9 cellular contexts compared by ENCODE assay signal in the genomic region with DNA sequence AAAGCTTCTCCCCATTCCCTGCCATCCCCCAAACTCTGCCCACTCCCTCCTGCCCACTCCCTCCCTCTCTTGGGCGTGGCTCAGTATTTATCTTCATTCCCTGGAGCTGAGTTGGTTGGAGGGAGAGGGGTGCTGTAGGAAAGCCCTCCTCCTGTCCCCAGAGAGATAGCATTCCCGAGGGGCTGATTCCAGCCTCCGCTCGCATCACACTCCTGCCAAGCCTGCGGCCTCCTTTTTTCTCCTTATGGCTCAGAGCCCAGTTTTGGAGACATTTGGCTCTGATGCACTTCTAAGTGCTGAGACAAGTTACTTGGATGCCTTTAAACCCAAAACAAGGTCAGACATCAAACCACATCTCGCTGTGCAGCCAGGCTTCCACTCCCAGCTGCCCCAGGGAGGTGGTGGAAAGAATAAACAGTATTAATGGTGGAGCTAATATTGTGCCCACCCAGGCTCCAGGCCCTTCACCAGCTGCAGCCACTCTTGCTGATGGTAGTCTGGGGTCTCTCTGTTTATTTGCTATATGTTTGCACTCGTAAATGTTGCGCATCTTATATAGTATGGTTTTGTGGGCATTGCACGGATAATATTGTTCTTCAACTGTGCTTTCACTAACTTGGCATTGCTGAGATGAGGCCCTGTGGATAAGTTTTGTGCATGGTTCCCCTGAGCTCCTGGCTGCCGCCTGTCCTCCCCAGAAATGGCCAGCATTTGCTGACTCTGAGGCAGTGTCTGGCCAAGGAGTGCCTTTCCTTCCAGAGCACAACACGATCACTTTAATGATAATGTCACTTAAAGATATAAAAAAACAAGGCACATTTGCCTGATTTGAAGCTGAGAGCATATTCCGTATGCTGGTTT.
DNase-seq lines count a peak whose midpoint lies in the region; ATAC-seq and TF ChIP-seq lines count a peak whose summit lies in the region.
"Had no signal": no experiment of that assay in that cellular context is flagged by ENCODE, and none has a peak within 500 bp of the region (broad histone marks: within the 10 kb centered on the region; RNA-seq: fewer than 3 reads in every experiment).

No MANE protein-coding gene starts in this region.

- H2AFZ ChIP-seq in fibroblast of lung (ENCODE audit: low read length) (no peak overlapping the region), parathyroid adenoma (peak overlapping the region; percentile 33)

- peaks cover 9% of the 10 kb centered on the region for H3K4me1 ChIP-seq in fibroblast of lung (ENCODE audit: control insufficient read depth, extremely low read depth, insufficient read depth, low read length)
- peaks cover 3% of the 10 kb centered on the region for H3K4me1 ChIP-seq in parathyroid adenoma
- H3K4me1 ChIP-seq: Caco-2 had no signal

- H3K79me2 ChIP-seq in fibroblast of lung (ENCODE audit: control insufficient read depth, insufficient read depth, low read length) (no peaks in the 10 kb centered on the region), parathyroid adenoma (no peaks in the 10 kb centered on the region)

- H3K27ac ChIP-seq in fibroblast of lung (ENCODE audit: insufficient read depth, low read length) (no peak overlapping the region), parathyroid adenoma (no peak overlapping the region)

- H4K20me1 ChIP-seq in fibroblast of lung (ENCODE audit: control insufficient read depth, extremely low read depth, insufficient read depth, low read length): no peaks in the 10 kb centered on the region

- H3K9me3 ChIP-seq in fibroblast of lung (ENCODE audit: control insufficient read depth, insufficient read depth, low read depth, low read length): no peaks in the 10 kb centered on the region
- H3K9me3 ChIP-seq in parathyroid adenoma (ENCODE audit: control insufficient read depth, low read length): no peaks in the 10 kb centered on the region
- H3K9me3 ChIP-seq: Caco-2 had no signal

- no peak for TF ChIP-seq CTCF in fibroblast of lung (conservative IDR thresholded peaks at IDR 0.05 in 1 of 2, IDR thresholded peaks at IDR 0.05 in 1 of 2; ENCODE audit: low read depth in 1 of 2, low read length in 2 of 2)
- TF ChIP-seq CTCF in parathyroid adenoma (IDR thresholded peaks at IDR 0.05): no peak

- H3K9ac ChIP-seq in fibroblast of lung (ENCODE audit: insufficient read depth, low read length): no peak overlapping the region
- no peak overlapping the region for H3K9ac ChIP-seq in parathyroid adenoma

- H3K4me2 ChIP-seq in fibroblast of lung (ENCODE audit: extremely low read depth, insufficient read depth, low read length): peak overlapping the region; percentile 71
- peak overlapping the region; percentile 25 for H3K4me2 ChIP-seq in parathyroid adenoma (ENCODE audit: low read length)

- H3K36me3 ChIP-seq in fibroblast of lung (ENCODE audit: control insufficient read depth, insufficient read depth, low read length) (no peaks in the 10 kb centered on the region), parathyroid adenoma (ENCODE audit: control insufficient read depth, insufficient read depth, low read length) (no peaks in the 10 kb centered on the region)

- H3K27me3 ChIP-seq in fibroblast of lung (ENCODE audit: control insufficient read depth, insufficient read depth, low read length): no peaks in the 10 kb centered on the region
- H3K27me3 ChIP-seq in parathyroid adenoma (ENCODE audit: control insufficient read depth, insufficient read depth, low read length): no peaks in the 10 kb centered on the region

- H3K4me3 ChIP-seq in fibroblast of lung (replicated peaks in 1 of 4; ENCODE audit: control extremely low read depth in 1 of 4, insufficient read depth in 1 of 4, low read depth in 3 of 4, low read length in 4 of 4) (no peak overlapping the region), parathyroid adenoma (ENCODE audit: low read depth, low read length) (no peak overlapping the region)

- peak; percentile 69 for DNase-seq in AG08396 (ENCODE audit: low spot score)
- peak; percentile 72 for DNase-seq in NCI-H2171 treated with DMSO at 0.1 percent for 48 hours (lab: John Stamatoyannopoulos, UW)
- peak; percentile 94 to 96 for DNase-seq in fibroblast of lung (ENCODE audit: low read depth in 2 of 2)
- no peak for DNase-seq in globus pallidus (ENCODE audit: low spot score)
- DNase-seq in NCI-H1694 treated with DMSO at 0.1 percent for 48 hours (lab: John Stamatoyannopoulos, UW): no peak
- DNase-seq in stimulated activated CD8-positive, alpha-beta memory T cell treated with anti-CD3 and anti-CD28 coated beads, Interleukin-4, amount 100 ng/mL, for 48 hours: no peak

- ATAC-seq in GM19023 (IDR thresholded peaks at IDR 0.05; ENCODE audit: unreplicated experiment): no peak

Comparison
In these comparisons a context has a peak if more than half of its experiments do, and no peak if none do; other contexts are left out.
1. DNase-seq: peak in AG08396 (single experiment), NCI-H2171 treated with DMSO at 0.1 percent for 48 hours (single experiment) and fibroblast of lung (2 of 2); none in globus pallidus (single experiment), NCI-H1694 treated with DMSO at 0.1 percent for 48 hours (single experiment) and stimulated activated CD8-positive, alpha-beta memory T cell treated with anti-CD3 and anti-CD28 coated beads, Interleukin-4, amount 100 ng/mL, for 48 hours (single experiment).